19 cellular contexts compared by ENCODE assay signal in genomic region chr2:78839259-78839658, GRCh38.
"Had no signal": no experiment of that assay in that cellular context is flagged by ENCODE, and none has a peak within 500 bp of the region (broad histone marks: within the 10 kb centered on the region; RNA-seq: fewer than 3 reads in every experiment).

No MANE protein-coding gene starts in this region.

- H3K9me3 ChIP-seq: esophagus muscularis mucosa, prostate gland, transverse colon had no signal

- H3K4me3 Mint-ChIP-seq: activated naive CD4-positive, alpha-beta T cell treated with anti-CD3 and anti-CD28 coated beads for 36 hours; activated naive CD8-positive, alpha-beta T cell treated with anti-CD3 and anti-CD28 coated beads, Interleukin-2, amount 50 U/mL, for 24 hours; natural killer cell had no signal

- H3K36me3 ChIP-seq: esophagus muscularis mucosa, left ventricle myocardium inferior, prostate gland, transverse colon had no signal

- H3K27ac ChIP-seq: dorsolateral prefrontal cortex, esophagus muscularis mucosa, left ventricle myocardium inferior, prostate gland, skin epidermis, transverse colon had no signal

- H3K27me3 ChIP-seq: esophagus muscularis mucosa, transverse colon had no signal

- H3K27ac Mint-ChIP-seq: activated naive CD4-positive, alpha-beta T cell treated with anti-CD3 and anti-CD28 coated beads for 36 hours; activated naive CD8-positive, alpha-beta T cell treated with anti-CD3 and anti-CD28 coated beads, Interleukin-2, amount 50 U/mL, for 24 hours; activated T-helper 2 cell treated with anti-CD3 and anti-CD28 coated beads, Interferon-gamma antibody, Interleukin-2, Interleukin-4, amounts not matched to agents 10 μg/mL and 5 μg/mL and 100 μg/mL, durations not matched to agents 14 hours and 24 hours and 36 hours; natural killer cell had no signal

- H3K4me1 Mint-ChIP-seq: activated naive CD8-positive, alpha-beta T cell treated with anti-CD3 and anti-CD28 coated beads, Interleukin-2, amount 50 U/mL, for 24 hours; natural killer cell had no signal

- H3K4me1 ChIP-seq: esophagus muscularis mucosa, left ventricle myocardium inferior, prostate gland, transverse colon had no signal

- H3K4me3 ChIP-seq: dorsolateral prefrontal cortex, esophagus muscularis mucosa, left ventricle myocardium inferior, prostate gland, skin epidermis, transverse colon had no signal

- H3K27me3 Mint-ChIP-seq: activated naive CD8-positive, alpha-beta T cell treated with anti-CD3 and anti-CD28 coated beads, Interleukin-2, amount 50 U/mL, for 24 hours had no signal

- ATAC-seq: activated naive CD8-positive, alpha-beta T cell treated with anti-CD3 and anti-CD28 coated beads, Interleukin-2, amount 50 U/mL, for 24 hours; natural killer cell; right cardiac atrium had no signal

- DNase-seq: activated CD4-positive, CD25-positive, alpha-beta regulatory T cell treated with anti-CD3 and anti-CD28 coated beads, Interleukin-2, amount 50 U/mL, for 72 hours; activated naive CD4-positive, alpha-beta T cell treated with anti-CD3 and anti-CD28 coated beads for 36 hours; activated naive CD8-positive, alpha-beta T cell treated with anti-CD3 and anti-CD28 coated beads, Interleukin-2, amount 50 U/mL, for 24 hours; aorta; dorsolateral prefrontal cortex; hippocampal formation; left ventricle myocardium inferior; natural killer cell; right cardiac atrium; stimulated activated CD4-positive, alpha-beta T cell treated with anti-CD3 and anti-CD28 coated beads, Interleukin-4, amount 100 ng/mL, for 4 hours; stimulated activated CD8-positive, alpha-beta memory T cell treated with anti-CD3 and anti-CD28 coated beads, Interleukin-4, amount 100 ng/mL, for 48 hours; stimulated activated naive CD4-positive, alpha-beta T cell treated with Interleukin-2 at 50 U/mL for 16 hours; T-helper 1 cell; T1000; transverse colon had no signal

- H3K36me3 Mint-ChIP-seq: natural killer cell had no signal
